In the genomic region with DNA sequence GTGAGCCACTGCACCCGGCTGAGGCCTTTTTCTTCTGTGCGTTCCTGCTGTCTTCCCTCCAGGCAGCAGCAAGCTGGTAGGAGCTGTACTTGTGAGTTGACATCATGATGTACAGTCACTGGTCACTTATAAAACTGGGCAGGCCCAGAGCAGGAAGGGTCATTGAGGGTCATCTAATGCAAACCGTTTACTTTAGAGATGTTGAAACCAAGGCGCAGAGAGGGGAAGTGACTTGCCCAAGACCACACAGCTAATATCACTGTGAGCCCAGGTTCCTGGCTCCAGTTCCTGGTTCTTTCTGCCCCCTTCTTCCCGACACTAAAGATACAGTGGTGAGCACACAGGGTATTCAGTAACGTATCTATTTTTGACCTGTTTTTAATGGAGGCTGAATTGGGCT, we compare ENCODE assay signal across 14 cellular contexts. TPM values are rescaled to one million over a fixed set of nuclear protein-coding genes. Genes with fewer than 3 reads are reported as not detected.
DNase-seq lines count a peak whose midpoint lies in the region; ATAC-seq and TF ChIP-seq lines count a peak whose summit lies in the region.
"Had no signal": no experiment of that assay in that cellular context is flagged by ENCODE, and none has a peak within 500 bp of the region (broad histone marks: within the 10 kb centered on the region; RNA-seq: fewer than 3 reads in every experiment).

No MANE protein-coding gene starts in this region.

- no peaks in the 10 kb centered on the region for H3K36me3 ChIP-seq in thyroid gland
- H3K36me3 ChIP-seq: BLaER1, breast epithelium, esophagus muscularis mucosa had no signal

- H3K4me3 ChIP-seq in thyroid gland (replicated peaks in 1 of 3): no peak overlapping the region
- H3K4me3 ChIP-seq: BLaER1, breast epithelium, esophagus muscularis mucosa had no signal

- peaks cover 78% of the 10 kb centered on the region for H3K4me1 Mint-ChIP-seq in activated naive CD4-positive, alpha-beta T cell treated with anti-CD3 and anti-CD28 coated beads, Interleukin-2, amount 10 ng/mL, durations not matched to agents 7 days and 5 days
- peaks cover 68% of the 10 kb centered on the region for H3K4me1 Mint-ChIP-seq in activated B cell treated with CpG ODN at 0.5 μM for 24 hours
- peaks cover 44% of the 10 kb centered on the region for H3K4me1 Mint-ChIP-seq in Calu3 (ENCODE audit: low read depth, unreplicated experiment)

- no peaks in the 10 kb centered on the region for H3K9me3 ChIP-seq in thyroid gland
- H3K9me3 ChIP-seq: BLaER1, breast epithelium, esophagus muscularis mucosa had no signal

- H3K4me1 ChIP-seq in thyroid gland: peaks cover 68 to 87% of the 10 kb centered on the region in 2 donors
- H3K4me1 ChIP-seq: breast epithelium had no signal

- ATAC-seq in activated B cell treated with CpG ODN at 0.5 μM for 24 hours (ENCODE audit: low read depth): no peak
- ATAC-seq in HG02571 (IDR thresholded peaks at IDR 0.05; ENCODE audit: unreplicated experiment): no peak
- no peak for ATAC-seq in HG03439 (IDR thresholded peaks at IDR 0.05; ENCODE audit: unreplicated experiment)

- POLR2A ChIA-PET in activated B cell treated with CpG ODN at 0.5 μM for 24 hours (lab: Charles Lee): interaction anchor here (1.5 to 3.3 kb wide), 3 partner anchors 11 to 99 kb away, joined by 3 to 18 read pairs (median 18); no protein-coding TSS in a partner anchor

- H3K9me3 Mint-ChIP-seq in activated naive CD4-positive, alpha-beta T cell treated with anti-CD3 and anti-CD28 coated beads, Interleukin-2, amount 10 ng/mL, durations not matched to agents 7 days and 5 days: no peaks in the 10 kb centered on the region
- H3K9me3 Mint-ChIP-seq in activated B cell treated with CpG ODN at 0.5 μM for 24 hours: no peaks in the 10 kb centered on the region
- no peaks in the 10 kb centered on the region for H3K9me3 Mint-ChIP-seq in Calu3 (ENCODE audit: low read depth, unreplicated experiment)

- 83 to 88% methylated on average over 5 to 6 of the region's 6 CpGs for WGBS in thyroid gland, 2 donors

- H3K36me3 Mint-ChIP-seq in activated naive CD4-positive, alpha-beta T cell treated with anti-CD3 and anti-CD28 coated beads, Interleukin-2, amount 10 ng/mL, durations not matched to agents 7 days and 5 days: peaks cover 16% of the 10 kb centered on the region
- no peaks in the 10 kb centered on the region for H3K36me3 Mint-ChIP-seq in activated B cell treated with CpG ODN at 0.5 μM for 24 hours (ENCODE audit: low read depth)
- H3K36me3 Mint-ChIP-seq in Calu3 (ENCODE audit: insufficient read depth, unreplicated experiment): no peaks in the 10 kb centered on the region

- no peak overlapping the region for H3K4me3 Mint-ChIP-seq in activated naive CD4-positive, alpha-beta T cell treated with anti-CD3 and anti-CD28 coated beads, Interleukin-2, amount 10 ng/mL, durations not matched to agents 7 days and 5 days
- H3K4me3 Mint-ChIP-seq in activated B cell treated with CpG ODN at 0.5 μM for 24 hours: no peak overlapping the region
- H3K4me3 Mint-ChIP-seq in Calu3 (ENCODE audit: low read depth, unreplicated experiment): no peak overlapping the region

- no peak for TF ChIP-seq CTCF in activated B cell treated with CpG ODN at 0.5 μM for 24 hours (IDR thresholded peaks at IDR 0.05)
- TF ChIP-seq CTCF in thyroid gland (IDR thresholded peaks at IDR 0.05): no peak
- no peak for TF ChIP-seq CTCF in Calu3 (IDR thresholded peaks at IDR 0.05; ENCODE audit: unreplicated experiment)

- peak overlapping the region; percentile 82 for H3K27ac Mint-ChIP-seq in activated naive CD4-positive, alpha-beta T cell treated with anti-CD3 and anti-CD28 coated beads, Interleukin-2, amount 10 ng/mL, durations not matched to agents 7 days and 5 days
- H3K27ac Mint-ChIP-seq in activated B cell treated with CpG ODN at 0.5 μM for 24 hours (peak overlapping the region; percentile 35), Calu3 (ENCODE audit: unreplicated experiment) (no peak overlapping the region)

- intact Hi-C loops in activated B cell treated with CpG ODN at 0.5 μM for 24 hours (cut with micrococcal nuclease) (no loop called here), thyroid gland (cut with DNase I) (no loop called here), Calu3 (cut with micrococcal nuclease; ENCODE audit: unreplicated experiment) (no loop called here)

- peak overlapping the region; percentile 32 to 93 (median 67) for H3K27ac ChIP-seq in thyroid gland
- H3K27ac ChIP-seq: BLaER1, breast epithelium, esophagus muscularis mucosa had no signal

- H3K27me3 ChIP-seq in thyroid gland: no peaks in the 10 kb centered on the region
- H3K27me3 ChIP-seq: BLaER1, breast epithelium, esophagus muscularis mucosa had no signal

- no TSS peak for BruUV-seq in Calu3 (replicated peaks; lab: Mats Ljungman, UMichigan)

- no peak for TF ChIP-seq POLR2A in thyroid gland (IDR thresholded peaks at IDR 0.05)

- H3K27me3 Mint-ChIP-seq in activated naive CD4-positive, alpha-beta T cell treated with anti-CD3 and anti-CD28 coated beads, Interleukin-2, amount 10 ng/mL, durations not matched to agents 7 days and 5 days: no peaks in the 10 kb centered on the region
- H3K27me3 Mint-ChIP-seq in activated B cell treated with CpG ODN at 0.5 μM for 24 hours (no peaks in the 10 kb centered on the region), Calu3 (ENCODE audit: unreplicated experiment) (no peaks in the 10 kb centered on the region)

- no peak for DNase-seq in activated naive CD4-positive, alpha-beta T cell treated with anti-CD3 and anti-CD28 coated beads, Interleukin-2, amount 10 ng/mL, durations not matched to agents 7 days and 5 days
- no peak for DNase-seq in activated naive CD4-positive, alpha-beta T cell treated with anti-CD3 and anti-CD28 coated beads, Interleukin-2, amount 50 U/mL, for 16 hours
- DNase-seq in activated B cell treated with CpG ODN at 0.5 μM for 24 hours (no peak), kidney tubule cell (ENCODE audit: low spot score) (peak; percentile 32), thyroid gland (no peak), Calu3 (no peak)
- DNase-seq: activated CD4-positive, alpha-beta T cell treated with anti-CD3 and anti-CD28 coated beads, Interleukin-2, amount 50 U/mL, for 4 hours; GOT3; NCI-H446 had no signal

- CTCF ChIA-PET in activated naive CD4-positive, alpha-beta T cell treated with anti-CD3 and anti-CD28 coated beads, Interleukin-2, amount 10 ng/mL, durations not matched to agents 7 days and 5 days (lab: Charles Lee): interaction anchor here (0.8 kb wide), 1 partner anchor 12 kb away, joined by 3 read pairs; no protein-coding TSS in a partner anchor
- CTCF ChIA-PET in activated B cell treated with CpG ODN at 0.5 μM for 24 hours (lab: Charles Lee) (no interaction called here), Calu3 (lab: Charles Lee) (no interaction called here)

RNA-seq across cellular contexts. Expression of gene PTPRJ, which starts 27.3 kb away (rescaled TPM):
- total RNA-seq in activated B cell treated with CpG ODN at 0.5 μM for 24 hours (18.8 and 19.2 TPM in 2 replicates), thyroid gland (10 to 100 TPM; 45.4 to 81.9 (median 58.6) TPM), Calu3 (2022) (42.9 and 59.4 TPM in 2 replicates)
